In the genomic region with DNA sequence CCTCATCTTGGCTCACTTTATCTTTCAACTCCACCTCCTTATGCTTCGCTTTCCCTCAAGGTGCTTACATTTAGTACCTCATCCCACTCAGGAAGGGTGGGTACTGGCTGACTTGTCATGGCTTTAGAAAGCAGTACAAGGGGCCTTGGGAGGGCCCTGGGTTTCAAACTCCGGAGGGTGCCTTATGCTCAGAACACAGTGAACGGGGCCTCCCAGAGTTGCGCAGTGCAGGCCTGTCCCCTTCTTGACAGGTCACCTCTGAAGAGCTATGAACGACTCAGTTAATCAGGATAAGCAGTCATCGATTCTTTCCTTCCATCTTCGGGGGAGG, we compare ENCODE assay signal across 24 cellular contexts. TPM values are rescaled to one million over a fixed set of nuclear protein-coding genes. Genes with fewer than 3 reads are reported as not detected.
"Had no signal": no experiment of that assay in that cellular context is flagged by ENCODE, and none has a peak within 500 bp of the region (broad histone marks: within the 10 kb centered on the region; RNA-seq: fewer than 3 reads in every experiment).

No MANE protein-coding gene starts in this region.

- H3K4me3 ChIP-seq: hepatocyte, left ventricle myocardium inferior, lung, mucosa of descending colon, pancreas, prostate gland, sigmoid colon, spleen, suprapubic skin, thoracic aorta, tibial artery, upper lobe of right lung had no signal

- H2AFZ ChIP-seq: hepatocyte had no signal

- H3K9me3 Mint-ChIP-seq: nephron progenitor cell; stimulated activated effector memory CD8-positive, alpha-beta T cell treated with anti-CD3 and anti-CD28 coated beads, Interleukin-12 subunit alpha, Interleukin-12 subunit beta, amount 100 ng/mL, for 72 hours; stimulated activated naive CD8-positive, alpha-beta T cell treated with anti-CD3 and anti-CD28 coated beads, Interleukin-15, Interleukin-2, amounts not matched to agents 100 ng/mL and 50 ng/mL, for 24 hours had no signal

- H3K4me3 Mint-ChIP-seq: nephron progenitor cell; stimulated activated effector memory CD8-positive, alpha-beta T cell treated with anti-CD3 and anti-CD28 coated beads, Interleukin-12 subunit alpha, Interleukin-12 subunit beta, amount 100 ng/mL, for 72 hours; stimulated activated naive CD8-positive, alpha-beta T cell treated with anti-CD3 and anti-CD28 coated beads, Interleukin-15, Interleukin-2, amounts not matched to agents 100 ng/mL and 50 ng/mL, for 24 hours had no signal

- FAIRE-seq: pancreas, small intestine, urothelium cell line had no signal

- H3K4me2 ChIP-seq: hepatocyte had no signal

- H3K9me3 ChIP-seq: left ventricle myocardium inferior, mucosa of descending colon, pancreas, prostate gland, sigmoid colon, spleen, suprapubic skin, thoracic aorta, tibial artery, upper lobe of right lung had no signal

- ATAC-seq: mucosa of descending colon; naive thymus-derived CD4-positive, alpha-beta T cell; pancreas; right cardiac atrium; stimulated activated effector memory CD8-positive, alpha-beta T cell treated with anti-CD3 and anti-CD28 coated beads, Interleukin-12 subunit alpha, Interleukin-12 subunit beta, amount 100 ng/mL, for 72 hours; upper lobe of right lung had no signal

- H3K27me3 Mint-ChIP-seq: naive thymus-derived CD4-positive, alpha-beta T cell; stimulated activated naive CD8-positive, alpha-beta T cell treated with anti-CD3 and anti-CD28 coated beads, Interleukin-15, Interleukin-2, amounts not matched to agents 100 ng/mL and 50 ng/mL, for 24 hours had no signal

- DNase-seq: left ventricle myocardium inferior; mesendoderm; midbrain; mucosa of descending colon; naive thymus-derived CD4-positive, alpha-beta T cell; nephron progenitor cell; pancreas; retina; right cardiac atrium; sigmoid colon; small intestine; spleen; stimulated activated CD4-positive, alpha-beta T cell treated with anti-CD3 and anti-CD28 coated beads, Interleukin-4, amount 100 ng/mL, for 24 hours; stimulated activated naive CD4-positive, alpha-beta T cell; upper lobe of right lung had no signal

- H3K27ac ChIP-seq: hepatocyte, left ventricle myocardium inferior, pancreas, prostate gland, sigmoid colon, spleen, suprapubic skin, thoracic aorta, tibial artery, upper lobe of right lung had no signal

- H3K27me3 ChIP-seq: hepatocyte, pancreas, sigmoid colon, spleen, suprapubic skin, tibial artery, upper lobe of right lung had no signal

RNA-seq across cellular contexts. Expression of a gene that starts 34.1 kb away (rescaled TPM):
- total RNA-seq: naive thymus-derived CD4-positive, alpha-beta T cell had no signal
- polyA plus RNA-seq: naive thymus-derived CD4-positive, alpha-beta T cell had no signal
